In genomic region chr7:105664816-105665525, GRCh38 we compare ENCODE assay signal across 1 cellular context.
TF ChIP-seq lines count a peak whose summit lies in the region.

No MANE protein-coding gene starts in this region.

TF ChIP-seq in HepG2, 621 proteins besides CTCF, POLR2A, EP300 and RAD21 (continued from another document and continues in another):
- TF ChIP-seq PLRG1 (conservative IDR thresholded peaks at IDR 0.05) (no peak), MBD4 (IDR thresholded peaks at IDR 0.05; ENCODE audit: borderline replicate concordance, low read length) (no peak), RFXANK (CRISPR knock-in tag; IDR thresholded peaks at IDR 0.05) (no peak), ZNF367 (CRISPR knock-in tag; IDR thresholded peaks at IDR 0.05; ENCODE audit: borderline replicate concordance) (no peak), ZNF282 (IDR thresholded peaks at IDR 0.05; ENCODE audit: partially characterized antibody) (no peak), FLYWCH1 (CRISPR knock-in tag; IDR thresholded peaks at IDR 0.05) (no peak), ZNF550 (CRISPR knock-in tag; IDR thresholded peaks at IDR 0.05; ENCODE audit: borderline replicate concordance) (no peak), ZNF891 (CRISPR knock-in tag; IDR thresholded peaks at IDR 0.05) (no peak), CENPT (CRISPR knock-in tag; IDR thresholded peaks at IDR 0.05; ENCODE audit: low read depth) (no peak), DNMT3B (CRISPR knock-in tag; conservative IDR thresholded peaks at IDR 0.05) (no peak), SKI (IDR thresholded peaks at IDR 0.05; ENCODE audit: partially characterized antibody) (no peak), TCF7 (IDR thresholded peaks at IDR 0.05; ENCODE audit: low read depth) (peak; percentile 73), ZNF230 (CRISPR knock-in tag; IDR thresholded peaks at IDR 0.05) (no peak), SSRP1 (CRISPR knock-in tag; IDR thresholded peaks at IDR 0.05) (no peak), SOX13 (IDR thresholded peaks at IDR 0.05) (peak; percentile 60; the same call in 1 of the 2 replicates), SOX13 (CRISPR knock-in tag; conservative IDR thresholded peaks at IDR 0.05 in 1 of 2, IDR thresholded peaks at IDR 0.05 in 1 of 2) (peak in 1 of 2 experiments; percentile 85; a peak in 2 of 4 replicates), TOE1 (CRISPR knock-in tag; IDR thresholded peaks at IDR 0.05) (no peak), ZNF747 (CRISPR knock-in tag; IDR thresholded peaks at IDR 0.05; ENCODE audit: borderline replicate concordance) (no peak), POLR2G (IDR thresholded peaks at IDR 0.05; ENCODE audit: low read depth, low read length) (no peak), NFATC3 (CRISPR knock-in tag; IDR thresholded peaks at IDR 0.05) (no peak), CSRNP1 (CRISPR knock-in tag; IDR thresholded peaks at IDR 0.05) (no peak), ZNF75D (CRISPR knock-in tag; IDR thresholded peaks at IDR 0.05; ENCODE audit: borderline replicate concordance) (no peak), E2F1 (CRISPR knock-in tag; IDR thresholded peaks at IDR 0.05) (no peak), ZFP36L1 (CRISPR knock-in tag; IDR thresholded peaks at IDR 0.05) (no peak), SP140L (CRISPR knock-in tag; IDR thresholded peaks at IDR 0.05; ENCODE audit: borderline replicate concordance) (no peak), CENPX (CRISPR knock-in tag; IDR thresholded peaks at IDR 0.05) (no peak), ZNF746 (CRISPR knock-in tag; IDR thresholded peaks at IDR 0.05) (no peak), CCDC6 (CRISPR knock-in tag; IDR thresholded peaks at IDR 0.05) (no peak), DDIT3 (CRISPR knock-in tag; IDR thresholded peaks at IDR 0.05) (no peak), MAFF (IDR thresholded peaks at IDR 0.05; ENCODE audit: low read depth, low read length) (no peak), ZNF619 (CRISPR knock-in tag; IDR thresholded peaks at IDR 0.05) (no peak), GFI1 (CRISPR knock-in tag; IDR thresholded peaks at IDR 0.05; ENCODE audit: borderline replicate concordance) (no peak), KMT2A (CRISPR knock-in tag; IDR thresholded peaks at IDR 0.05) (no peak), ZNF24 (IDR thresholded peaks at IDR 0.05) (no peak), HDAC1 (CRISPR knock-in tag; IDR thresholded peaks at IDR 0.05) (no peak), RFX3 (CRISPR knock-in tag; IDR thresholded peaks at IDR 0.05) (no peak), SNAI1 (CRISPR knock-in tag; IDR thresholded peaks at IDR 0.05; ENCODE audit: borderline replicate concordance) (no peak), RXRA (CRISPR knock-in tag; IDR thresholded peaks at IDR 0.05) (0 out of 2 replicates have a peak, but pooled peaks have one; percentile 13), HNRNPL (IDR thresholded peaks at IDR 0.05; ENCODE audit: low read depth, low read length) (no peak), ZFYVE20 (CRISPR knock-in tag; IDR thresholded peaks at IDR 0.05; ENCODE audit: borderline replicate concordance, low read depth) (no peak), MTA3 (CRISPR knock-in tag; IDR thresholded peaks at IDR 0.05) (no peak), MAF1 (CRISPR knock-in tag; IDR thresholded peaks at IDR 0.05; ENCODE audit: borderline replicate concordance) (no peak), KLF15 (CRISPR knock-in tag; IDR thresholded peaks at IDR 0.05; ENCODE audit: borderline replicate concordance) (no peak), HDAC6 (IDR thresholded peaks at IDR 0.05; ENCODE audit: low read depth, low read length) (no peak), TCF7L2 (IDR thresholded peaks at IDR 0.05; ENCODE audit: low read depth, low read length) (no peak)
- TF ChIP-seq, protein P1, sequence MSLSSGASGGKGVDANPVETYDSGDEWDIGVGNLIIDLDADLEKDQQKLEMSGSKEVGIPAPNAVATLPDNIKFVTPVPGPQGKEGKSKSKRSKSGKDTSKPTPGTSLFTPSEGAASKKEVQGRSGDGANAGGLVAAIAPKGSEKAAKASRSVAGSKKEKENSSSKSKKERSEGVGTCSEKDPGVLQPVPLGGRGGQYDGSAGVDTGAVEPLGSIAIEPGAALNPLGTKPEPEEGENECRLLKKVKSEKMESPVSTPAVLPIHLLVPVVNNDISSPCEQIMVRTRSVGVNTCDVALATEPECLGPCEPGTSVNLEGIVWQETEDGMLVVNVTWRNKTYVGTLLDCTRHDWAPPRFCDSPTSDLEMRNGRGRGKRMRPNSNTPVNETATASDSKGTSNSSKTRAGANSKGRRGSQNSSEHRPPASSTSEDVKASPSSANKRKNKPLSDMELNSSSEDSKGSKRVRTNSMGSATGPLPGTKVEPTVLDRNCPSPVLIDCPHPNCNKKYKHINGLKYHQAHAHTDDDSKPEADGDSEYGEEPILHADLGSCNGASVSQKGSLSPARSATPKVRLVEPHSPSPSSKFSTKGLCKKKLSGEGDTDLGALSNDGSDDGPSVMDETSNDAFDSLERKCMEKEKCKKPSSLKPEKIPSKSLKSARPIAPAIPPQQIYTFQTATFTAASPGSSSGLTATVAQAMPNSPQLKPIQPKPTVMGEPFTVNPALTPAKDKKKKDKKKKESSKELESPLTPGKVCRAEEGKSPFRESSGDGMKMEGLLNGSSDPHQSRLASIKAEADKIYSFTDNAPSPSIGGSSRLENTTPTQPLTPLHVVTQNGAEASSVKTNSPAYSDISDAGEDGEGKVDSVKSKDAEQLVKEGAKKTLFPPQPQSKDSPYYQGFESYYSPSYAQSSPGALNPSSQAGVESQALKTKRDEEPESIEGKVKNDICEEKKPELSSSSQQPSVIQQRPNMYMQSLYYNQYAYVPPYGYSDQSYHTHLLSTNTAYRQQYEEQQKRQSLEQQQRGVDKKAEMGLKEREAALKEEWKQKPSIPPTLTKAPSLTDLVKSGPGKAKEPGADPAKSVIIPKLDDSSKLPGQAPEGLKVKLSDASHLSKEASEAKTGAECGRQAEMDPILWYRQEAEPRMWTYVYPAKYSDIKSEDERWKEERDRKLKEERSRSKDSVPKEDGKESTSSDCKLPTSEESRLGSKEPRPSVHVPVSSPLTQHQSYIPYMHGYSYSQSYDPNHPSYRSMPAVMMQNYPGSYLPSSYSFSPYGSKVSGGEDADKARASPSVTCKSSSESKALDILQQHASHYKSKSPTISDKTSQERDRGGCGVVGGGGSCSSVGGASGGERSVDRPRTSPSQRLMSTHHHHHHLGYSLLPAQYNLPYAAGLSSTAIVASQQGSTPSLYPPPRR (CRISPR knock-in tag; IDR thresholded peaks at IDR 0.05; ENCODE audit: borderline replicate concordance) = no peak
- TF ChIP-seq, protein P2, sequence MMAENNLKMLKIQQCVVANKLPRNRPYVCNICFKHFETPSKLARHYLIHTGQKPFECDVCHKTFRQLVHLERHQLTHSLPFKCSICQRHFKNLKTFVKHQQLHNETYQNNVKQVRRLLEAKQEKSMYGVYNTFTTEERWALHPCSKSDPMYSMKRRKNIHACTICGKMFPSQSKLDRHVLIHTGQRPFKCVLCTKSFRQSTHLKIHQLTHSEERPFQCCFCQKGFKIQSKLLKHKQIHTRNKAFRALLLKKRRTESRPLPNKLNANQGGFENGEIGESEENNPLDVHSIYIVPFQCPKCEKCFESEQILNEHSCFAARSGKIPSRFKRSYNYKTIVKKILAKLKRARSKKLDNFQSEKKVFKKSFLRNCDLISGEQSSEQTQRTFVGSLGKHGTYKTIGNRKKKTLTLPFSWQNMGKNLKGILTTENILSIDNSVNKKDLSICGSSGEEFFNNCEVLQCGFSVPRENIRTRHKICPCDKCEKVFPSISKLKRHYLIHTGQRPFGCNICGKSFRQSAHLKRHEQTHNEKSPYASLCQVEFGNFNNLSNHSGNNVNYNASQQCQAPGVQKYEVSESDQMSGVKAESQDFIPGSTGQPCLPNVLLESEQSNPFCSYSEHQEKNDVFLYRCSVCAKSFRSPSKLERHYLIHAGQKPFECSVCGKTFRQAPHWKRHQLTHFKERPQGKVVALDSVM (CRISPR knock-in tag; IDR thresholded peaks at IDR 0.05) = no peak
- TF ChIP-seq, protein P3, sequence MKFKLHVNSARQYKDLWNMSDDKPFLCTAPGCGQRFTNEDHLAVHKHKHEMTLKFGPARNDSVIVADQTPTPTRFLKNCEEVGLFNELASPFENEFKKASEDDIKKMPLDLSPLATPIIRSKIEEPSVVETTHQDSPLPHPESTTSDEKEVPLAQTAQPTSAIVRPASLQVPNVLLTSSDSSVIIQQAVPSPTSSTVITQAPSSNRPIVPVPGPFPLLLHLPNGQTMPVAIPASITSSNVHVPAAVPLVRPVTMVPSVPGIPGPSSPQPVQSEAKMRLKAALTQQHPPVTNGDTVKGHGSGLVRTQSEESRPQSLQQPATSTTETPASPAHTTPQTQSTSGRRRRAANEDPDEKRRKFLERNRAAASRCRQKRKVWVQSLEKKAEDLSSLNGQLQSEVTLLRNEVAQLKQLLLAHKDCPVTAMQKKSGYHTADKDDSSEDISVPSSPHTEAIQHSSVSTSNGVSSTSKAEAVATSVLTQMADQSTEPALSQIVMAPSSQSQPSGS (CRISPR knock-in tag; IDR thresholded peaks at IDR 0.05) = no peak
- TF ChIP-seq, protein P4, sequence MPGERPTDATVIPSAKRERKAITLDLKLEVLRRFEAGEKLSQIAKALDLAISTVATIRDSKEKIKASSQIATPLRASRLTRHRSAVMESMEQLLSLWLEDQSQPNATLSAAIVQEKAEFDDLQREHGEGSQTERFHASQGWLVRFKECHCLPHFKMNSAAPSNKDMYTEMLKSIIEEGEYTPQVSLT (CRISPR knock-in tag; IDR thresholded peaks at IDR 0.05; ENCODE audit: borderline replicate concordance, low read depth) = no peak
- TF ChIP-seq, protein P5, sequence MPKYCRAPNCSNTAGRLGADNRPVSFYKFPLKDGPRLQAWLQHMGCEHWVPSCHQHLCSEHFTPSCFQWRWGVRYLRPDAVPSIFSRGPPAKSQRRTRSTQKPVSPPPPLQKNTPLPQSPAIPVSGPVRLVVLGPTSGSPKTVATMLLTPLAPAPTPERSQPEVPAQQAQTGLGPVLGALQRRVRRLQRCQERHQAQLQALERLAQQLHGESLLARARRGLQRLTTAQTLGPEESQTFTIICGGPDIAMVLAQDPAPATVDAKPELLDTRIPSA (CRISPR knock-in tag; IDR thresholded peaks at IDR 0.05; ENCODE audit: borderline replicate concordance) = no peak
- TF ChIP-seq, protein P6, sequence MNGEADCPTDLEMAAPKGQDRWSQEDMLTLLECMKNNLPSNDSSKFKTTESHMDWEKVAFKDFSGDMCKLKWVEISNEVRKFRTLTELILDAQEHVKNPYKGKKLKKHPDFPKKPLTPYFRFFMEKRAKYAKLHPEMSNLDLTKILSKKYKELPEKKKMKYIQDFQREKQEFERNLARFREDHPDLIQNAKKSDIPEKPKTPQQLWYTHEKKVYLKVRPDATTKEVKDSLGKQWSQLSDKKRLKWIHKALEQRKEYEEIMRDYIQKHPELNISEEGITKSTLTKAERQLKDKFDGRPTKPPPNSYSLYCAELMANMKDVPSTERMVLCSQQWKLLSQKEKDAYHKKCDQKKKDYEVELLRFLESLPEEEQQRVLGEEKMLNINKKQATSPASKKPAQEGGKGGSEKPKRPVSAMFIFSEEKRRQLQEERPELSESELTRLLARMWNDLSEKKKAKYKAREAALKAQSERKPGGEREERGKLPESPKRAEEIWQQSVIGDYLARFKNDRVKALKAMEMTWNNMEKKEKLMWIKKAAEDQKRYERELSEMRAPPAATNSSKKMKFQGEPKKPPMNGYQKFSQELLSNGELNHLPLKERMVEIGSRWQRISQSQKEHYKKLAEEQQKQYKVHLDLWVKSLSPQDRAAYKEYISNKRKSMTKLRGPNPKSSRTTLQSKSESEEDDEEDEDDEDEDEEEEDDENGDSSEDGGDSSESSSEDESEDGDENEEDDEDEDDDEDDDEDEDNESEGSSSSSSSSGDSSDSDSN (CRISPR knock-in tag; IDR thresholded peaks at IDR 0.05) = no peak
- TF ChIP-seq, protein P7, sequence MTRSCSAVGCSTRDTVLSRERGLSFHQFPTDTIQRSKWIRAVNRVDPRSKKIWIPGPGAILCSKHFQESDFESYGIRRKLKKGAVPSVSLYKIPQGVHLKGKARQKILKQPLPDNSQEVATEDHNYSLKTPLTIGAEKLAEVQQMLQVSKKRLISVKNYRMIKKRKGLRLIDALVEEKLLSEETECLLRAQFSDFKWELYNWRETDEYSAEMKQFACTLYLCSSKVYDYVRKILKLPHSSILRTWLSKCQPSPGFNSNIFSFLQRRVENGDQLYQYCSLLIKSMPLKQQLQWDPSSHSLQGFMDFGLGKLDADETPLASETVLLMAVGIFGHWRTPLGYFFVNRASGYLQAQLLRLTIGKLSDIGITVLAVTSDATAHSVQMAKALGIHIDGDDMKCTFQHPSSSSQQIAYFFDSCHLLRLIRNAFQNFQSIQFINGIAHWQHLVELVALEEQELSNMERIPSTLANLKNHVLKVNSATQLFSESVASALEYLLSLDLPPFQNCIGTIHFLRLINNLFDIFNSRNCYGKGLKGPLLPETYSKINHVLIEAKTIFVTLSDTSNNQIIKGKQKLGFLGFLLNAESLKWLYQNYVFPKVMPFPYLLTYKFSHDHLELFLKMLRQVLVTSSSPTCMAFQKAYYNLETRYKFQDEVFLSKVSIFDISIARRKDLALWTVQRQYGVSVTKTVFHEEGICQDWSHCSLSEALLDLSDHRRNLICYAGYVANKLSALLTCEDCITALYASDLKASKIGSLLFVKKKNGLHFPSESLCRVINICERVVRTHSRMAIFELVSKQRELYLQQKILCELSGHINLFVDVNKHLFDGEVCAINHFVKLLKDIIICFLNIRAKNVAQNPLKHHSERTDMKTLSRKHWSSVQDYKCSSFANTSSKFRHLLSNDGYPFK (CRISPR knock-in tag; IDR thresholded peaks at IDR 0.05; ENCODE audit: borderline replicate concordance) = no peak
- TF ChIP-seq, protein P8, sequence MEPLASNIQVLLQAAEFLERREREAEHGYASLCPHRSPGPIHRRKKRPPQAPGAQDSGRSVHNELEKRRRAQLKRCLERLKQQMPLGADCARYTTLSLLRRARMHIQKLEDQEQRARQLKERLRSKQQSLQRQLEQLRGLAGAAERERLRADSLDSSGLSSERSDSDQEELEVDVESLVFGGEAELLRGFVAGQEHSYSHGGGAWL (CRISPR knock-in tag; IDR thresholded peaks at IDR 0.05) = no peak
